Comparison of ENCODE assay signal across 1 cellular context in the genomic region with DNA sequence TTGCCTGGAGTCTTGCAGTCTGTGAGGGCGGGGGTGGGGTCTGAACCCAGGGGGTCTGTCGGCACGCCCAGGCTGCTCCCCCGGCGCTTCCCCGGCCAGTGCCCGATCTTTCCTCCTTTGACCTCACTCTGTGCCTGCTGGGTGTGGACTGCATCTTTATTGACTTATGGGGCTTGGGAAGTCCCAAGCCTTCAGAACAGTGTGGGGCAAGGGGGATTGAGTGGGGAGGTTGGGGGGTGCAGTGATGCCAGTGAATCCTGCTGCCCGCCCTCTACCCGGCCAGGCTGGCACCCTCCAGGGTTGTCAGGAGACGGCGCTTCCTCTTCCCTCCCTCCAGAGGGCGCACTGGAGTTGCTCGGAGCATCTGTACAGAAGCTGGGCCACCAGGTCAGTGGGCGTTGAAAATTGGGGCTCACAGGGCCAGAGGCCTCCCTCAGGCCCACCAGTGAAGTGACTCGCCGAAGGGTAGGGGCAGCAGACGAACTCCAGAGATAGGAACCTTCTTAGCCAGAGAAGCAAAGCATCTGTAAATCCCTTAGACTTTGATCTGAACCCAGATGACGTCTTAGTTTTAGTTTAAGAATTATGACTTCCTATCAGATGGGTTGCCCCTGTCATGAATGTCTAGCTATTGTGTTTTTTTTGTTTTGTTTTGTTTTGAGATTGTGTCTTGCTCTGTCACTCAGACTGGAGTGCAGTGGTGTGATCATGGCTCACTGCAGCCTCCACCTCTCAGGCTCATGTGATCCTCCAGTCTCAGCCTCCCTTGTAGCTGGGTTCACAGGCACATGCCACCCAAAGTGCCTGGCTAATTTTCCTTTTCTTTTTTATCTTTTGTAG.
TF ChIP-seq lines count a peak whose summit lies in the region.

No MANE protein-coding gene starts in this region.

TF ChIP-seq in HepG2, 621 proteins besides CTCF, POLR2A, EP300 and RAD21 (continued from another document and continues in another):
- TF ChIP-seq MTERF4 (CRISPR knock-in tag; IDR thresholded peaks at IDR 0.05) (no peak), GABPB1 (CRISPR knock-in tag; IDR thresholded peaks at IDR 0.05) (peak; percentile 33), ZNF660 (CRISPR knock-in tag; IDR thresholded peaks at IDR 0.05; ENCODE audit: borderline replicate concordance, low read depth) (no peak), KDM5A (IDR thresholded peaks at IDR 0.05; ENCODE audit: borderline replicate concordance, low read length) (no peak), BCL3 (CRISPR knock-in tag; IDR thresholded peaks at IDR 0.05) (no peak), STAT6 (CRISPR knock-in tag; IDR thresholded peaks at IDR 0.05; ENCODE audit: borderline replicate concordance) (no peak), CC2D1A (CRISPR knock-in tag; IDR thresholded peaks at IDR 0.05) (no peak), ZNF30 (CRISPR knock-in tag; IDR thresholded peaks at IDR 0.05) (no peak), HOXA5 (CRISPR knock-in tag; IDR thresholded peaks at IDR 0.05) (no peak), YEATS4 (CRISPR knock-in tag; IDR thresholded peaks at IDR 0.05; ENCODE audit: borderline replicate concordance) (no peak), ZNF350 (CRISPR knock-in tag; IDR thresholded peaks at IDR 0.05; ENCODE audit: borderline replicate concordance, low read depth) (peak; percentile 39), CBX5 (CRISPR knock-in tag; IDR thresholded peaks at IDR 0.05; ENCODE audit: borderline replicate concordance) (0 out of 2 replicates have a peak, but pooled peaks have one; percentile 27), TRAFD1 (CRISPR knock-in tag; IDR thresholded peaks at IDR 0.05; ENCODE audit: borderline replicate concordance) (no peak), CENPX (CRISPR knock-in tag; IDR thresholded peaks at IDR 0.05) (no peak), ZBTB8A (CRISPR knock-in tag; IDR thresholded peaks at IDR 0.05; ENCODE audit: borderline replicate concordance, low read depth) (peak; percentile 71; the same call in 1 of the 2 replicates), ZNF225 (CRISPR knock-in tag; IDR thresholded peaks at IDR 0.05) (peak; percentile 58; the same call in 1 of the 2 replicates), ZNF83 (CRISPR knock-in tag; IDR thresholded peaks at IDR 0.05; ENCODE audit: borderline replicate concordance) (no peak), ZNF878 (CRISPR knock-in tag; IDR thresholded peaks at IDR 0.05) (no peak), ZFP37 (CRISPR knock-in tag; IDR thresholded peaks at IDR 0.05; ENCODE audit: borderline replicate concordance) (no peak), ZFYVE20 (CRISPR knock-in tag; IDR thresholded peaks at IDR 0.05; ENCODE audit: borderline replicate concordance, low read depth) (no peak), MEIS1 (CRISPR knock-in tag; IDR thresholded peaks at IDR 0.05; ENCODE audit: borderline replicate concordance) (peak; percentile 46; the same call in 1 of the 2 replicates), MAZ (IDR thresholded peaks at IDR 0.05; ENCODE audit: borderline replicate concordance, low read depth, low read length) (no peak), MAZ (CRISPR knock-in tag; IDR thresholded peaks at IDR 0.05; ENCODE audit: low read depth) (no peak), NFE2L1 (CRISPR knock-in tag; IDR thresholded peaks at IDR 0.05; ENCODE audit: borderline replicate concordance) (no peak), ZNF570 (CRISPR knock-in tag; IDR thresholded peaks at IDR 0.05; ENCODE audit: borderline replicate concordance) (no peak), NFE2 (CRISPR knock-in tag; IDR thresholded peaks at IDR 0.05) (no peak), ZNF101 (CRISPR knock-in tag; IDR thresholded peaks at IDR 0.05; ENCODE audit: borderline replicate concordance, low read depth) (no peak), ZBTB33 (CRISPR knock-in tag; IDR thresholded peaks at IDR 0.05) (no peak), GATAD2A (CRISPR knock-in tag; IDR thresholded peaks at IDR 0.05) (peak; percentile 53; the same call in 1 of the 2 replicates), ZNF432 (CRISPR knock-in tag; IDR thresholded peaks at IDR 0.05; ENCODE audit: borderline replicate concordance) (no peak), ZNF143 (CRISPR knock-in tag; IDR thresholded peaks at IDR 0.05) (no peak), ZNF850 (CRISPR knock-in tag; conservative IDR thresholded peaks at IDR 0.05) (no peak), BRF2 (CRISPR knock-in tag; IDR thresholded peaks at IDR 0.05) (no peak), ZNF251 (CRISPR knock-in tag; IDR thresholded peaks at IDR 0.05) (no peak), ZNF609 (CRISPR knock-in tag; IDR thresholded peaks at IDR 0.05; ENCODE audit: borderline replicate concordance) (no peak), ZNF343 (CRISPR knock-in tag; IDR thresholded peaks at IDR 0.05) (no peak), HOXA3 (CRISPR knock-in tag; IDR thresholded peaks at IDR 0.05) (no peak), ZNF484 (CRISPR knock-in tag; IDR thresholded peaks at IDR 0.05; ENCODE audit: borderline replicate concordance, low read depth) (no peak), ZNF543 (CRISPR knock-in tag; IDR thresholded peaks at IDR 0.05) (no peak), SRSF4 (IDR thresholded peaks at IDR 0.05; ENCODE audit: low read depth, low read length, poor library complexity, severe bottlenecking) (no peak), ZNF709 (CRISPR knock-in tag; IDR thresholded peaks at IDR 0.05) (no peak), EHMT2 (IDR thresholded peaks at IDR 0.05; ENCODE audit: borderline replicate concordance, low read depth, low read length) (no peak), BHLHE40 (IDR thresholded peaks at IDR 0.05; ENCODE audit: low read length) (0 out of 2 replicates have a peak, but pooled peaks have one; percentile 3), SIX1 (CRISPR knock-in tag; IDR thresholded peaks at IDR 0.05; ENCODE audit: borderline replicate concordance) (no peak), NR2F6 (IDR thresholded peaks at IDR 0.05) (peak; percentile 17; the same call in 1 of the 2 replicates), NR2F6 (CRISPR knock-in tag; IDR thresholded peaks at IDR 0.05) (no peak)
- TF ChIP-seq, protein P1, sequence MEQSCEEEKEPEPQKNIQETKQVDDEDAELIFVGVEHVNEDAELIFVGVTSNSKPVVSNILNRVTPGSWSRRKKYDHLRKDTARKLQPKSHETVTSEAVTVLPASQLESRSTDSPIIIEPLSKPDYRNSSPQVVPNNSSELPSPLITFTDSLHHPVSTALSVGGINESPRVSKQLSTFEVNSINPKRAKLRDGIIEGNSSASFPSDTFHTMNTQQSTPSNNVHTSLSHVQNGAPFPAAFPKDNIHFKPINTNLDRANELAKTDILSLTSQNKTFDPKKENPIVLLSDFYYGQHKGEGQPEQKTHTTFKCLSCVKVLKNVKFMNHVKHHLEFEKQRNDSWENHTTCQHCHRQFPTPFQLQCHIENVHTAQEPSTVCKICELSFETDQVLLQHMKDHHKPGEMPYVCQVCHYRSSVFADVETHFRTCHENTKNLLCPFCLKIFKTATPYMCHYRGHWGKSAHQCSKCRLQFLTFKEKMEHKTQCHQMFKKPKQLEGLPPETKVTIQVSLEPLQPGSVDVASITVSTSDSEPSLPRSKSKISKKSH (CRISPR knock-in tag; IDR thresholded peaks at IDR 0.05; ENCODE audit: borderline replicate concordance): peak; percentile 62; the same call in 1 of the 2 replicates
